In the genomic region with DNA sequence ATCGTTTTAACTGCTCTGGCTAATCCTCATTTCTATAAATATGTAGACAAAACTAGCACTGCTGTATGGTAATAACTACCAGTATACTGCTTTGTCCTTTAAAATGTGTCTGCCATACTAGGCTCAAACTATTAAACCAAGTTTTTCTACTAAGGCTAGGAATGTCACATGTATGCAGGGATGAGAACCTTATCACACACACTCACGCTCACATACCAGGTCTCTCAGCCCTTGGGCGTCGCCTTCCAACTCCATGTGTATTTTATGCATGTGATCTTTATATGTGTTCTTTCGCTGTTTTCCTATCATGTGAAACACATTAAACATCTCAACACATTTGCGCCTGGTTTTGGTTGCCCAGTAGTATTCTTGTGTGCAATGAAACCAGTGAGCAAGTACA, we compare ENCODE assay signal across 13 cellular contexts. TPM values are rescaled to one million over a fixed set of nuclear protein-coding genes. Genes with fewer than 3 reads are reported as not detected.
DNase-seq lines count a peak whose midpoint lies in the region; ATAC-seq and TF ChIP-seq lines count a peak whose summit lies in the region.
"Had no signal": no experiment of that assay in that cellular context is flagged by ENCODE, and none has a peak within 500 bp of the region (broad histone marks: within the 10 kb centered on the region; RNA-seq: fewer than 3 reads in every experiment).

No MANE protein-coding gene starts in this region.

- H3K4me1 ChIP-seq in BLaER1: peaks cover 40% of the 10 kb centered on the region
- peaks cover 100% of the 10 kb centered on the region for H3K4me1 ChIP-seq in Karpas-422 (ENCODE audit: low read length)
- peaks cover 2% of the 10 kb centered on the region for H3K4me1 ChIP-seq in ovary (ENCODE audit: insufficient read depth)
- H3K4me1 ChIP-seq in breast epithelium: no peaks in the 10 kb centered on the region

- H3K4me3 Mint-ChIP-seq in naive B cell: no peak overlapping the region
- no peak overlapping the region for H3K4me3 Mint-ChIP-seq in activated CD8-positive, alpha-beta T cell treated with anti-CD3 and anti-CD28 coated beads, Interleukin-2, amount 10 ng/mL, durations not matched to agents 7 days and 5 days

- H3K27ac ChIP-seq in BLaER1: no peak overlapping the region
- peak overlapping the region; percentile 98 for H3K27ac ChIP-seq in Karpas-422 (ENCODE audit: low read length)
- peak overlapping the region; percentile 87 for H3K27ac ChIP-seq in brain microvascular endothelial cell
- H3K27ac ChIP-seq in ovary: no peak overlapping the region
- H3K27ac ChIP-seq in breast epithelium: no peak overlapping the region

- no peaks in the 10 kb centered on the region for H3K27me3 Mint-ChIP-seq in naive B cell
- no peaks in the 10 kb centered on the region for H3K27me3 Mint-ChIP-seq in activated CD8-positive, alpha-beta T cell treated with anti-CD3 and anti-CD28 coated beads, Interleukin-2, amount 10 ng/mL, durations not matched to agents 7 days and 5 days (ENCODE audit: low read depth)

- in situ Hi-C loops in brain microvascular endothelial cell (cut with HindIII; ENCODE audit: low pct_ligation_motif_present, low sequenced_read_pairs): no loop called here

- H3K4me3 ChIP-seq in BLaER1 (no peak overlapping the region), Karpas-422 (ENCODE audit: low read length) (peak overlapping the region; percentile 45), brain microvascular endothelial cell (ENCODE audit: low read depth, low read length) (no peak overlapping the region), ovary (no peak overlapping the region), breast epithelium (no peak overlapping the region)
- H3K4me3 ChIP-seq: A549 had no signal

- H3K4me1 Mint-ChIP-seq in naive B cell: peaks cover 42 to 43% (median 42%) of the 10 kb centered on the region in 3 donors
- peaks cover 22% of the 10 kb centered on the region for H3K4me1 Mint-ChIP-seq in activated CD8-positive, alpha-beta T cell treated with anti-CD3 and anti-CD28 coated beads, Interleukin-2, amount 10 ng/mL, durations not matched to agents 7 days and 5 days (ENCODE audit: low read depth)

- H3K9me3 ChIP-seq in BLaER1: peaks cover 29% of the 10 kb centered on the region
- no peaks in the 10 kb centered on the region for H3K9me3 ChIP-seq in Karpas-422 (ENCODE audit: low read length)
- H3K9me3 ChIP-seq in ovary: peaks cover 0 to 3% of the 10 kb centered on the region in 2 donors
- peaks cover 0 to 9% of the 10 kb centered on the region in 2 donors for H3K9me3 ChIP-seq in breast epithelium

- intact Hi-C loops in ovary (cut with DNase I): no loop called here
- intact Hi-C loops in breast epithelium (cut with DNase I; ENCODE audit: low total_unique reads): no loop called here

- H3K9me3 Mint-ChIP-seq in naive B cell: peaks cover 6 to 21% (median 16%) of the 10 kb centered on the region in 7 donors
- peaks cover 13% of the 10 kb centered on the region for H3K9me3 Mint-ChIP-seq in activated CD8-positive, alpha-beta T cell treated with anti-CD3 and anti-CD28 coated beads, Interleukin-2, amount 10 ng/mL, durations not matched to agents 7 days and 5 days (ENCODE audit: insufficient read depth)

- no peak for TF ChIP-seq CTCF in brain microvascular endothelial cell (IDR thresholded peaks at IDR 0.05; ENCODE audit: low read depth, low read length, missing control alignments)
- TF ChIP-seq CTCF in ovary (IDR thresholded peaks at IDR 0.05): no peak
- no peak for TF ChIP-seq CTCF in breast epithelium (IDR thresholded peaks at IDR 0.05)

- CTCF ChIA-PET in activated CD8-positive, alpha-beta T cell treated with anti-CD3 and anti-CD28 coated beads, Interleukin-2, amount 10 ng/mL, durations not matched to agents 7 days and 5 days (lab: Charles Lee): no interaction called here

- peaks cover 7% of the 10 kb centered on the region; the same call in 1 of the 2 replicates for H3K36me3 ChIP-seq in BLaER1
- H3K36me3 ChIP-seq in Karpas-422 (ENCODE audit: insufficient read depth, low read length): peaks cover 23% of the 10 kb centered on the region
- H3K36me3 ChIP-seq in brain microvascular endothelial cell (replicated peaks): no peaks in the 10 kb centered on the region
- no peaks in the 10 kb centered on the region for H3K36me3 ChIP-seq in ovary
- H3K36me3 ChIP-seq in breast epithelium: no peaks in the 10 kb centered on the region

- no peak overlapping the region for H2AFZ ChIP-seq in Karpas-422 (ENCODE audit: low read length)

- ATAC-seq in naive B cell (ENCODE audit: low read depth in 2 of 2): no peak
- no peak for ATAC-seq in activated CD8-positive, alpha-beta T cell treated with anti-CD3 and anti-CD28 coated beads, Interleukin-2, amount 10 ng/mL, durations not matched to agents 7 days and 5 days
- no peak for ATAC-seq in HG02588 (IDR thresholded peaks at IDR 0.05; ENCODE audit: unreplicated experiment)
- ATAC-seq: A549 had no signal

- TF ChIP-seq POLR2A in ovary (IDR thresholded peaks at IDR 0.05) (no peak), breast epithelium (IDR thresholded peaks at IDR 0.05) (no peak)

- no peaks in the 10 kb centered on the region for H3K27me3 ChIP-seq in BLaER1
- H3K27me3 ChIP-seq in Karpas-422 (ENCODE audit: low read length): no peaks in the 10 kb centered on the region
- no peaks in the 10 kb centered on the region for H3K27me3 ChIP-seq in brain microvascular endothelial cell (replicated peaks)
- no peaks in the 10 kb centered on the region for H3K27me3 ChIP-seq in ovary
- H3K27me3 ChIP-seq in breast epithelium: no peaks in the 10 kb centered on the region

- peaks cover 96% of the 10 kb centered on the region for H3K79me2 ChIP-seq in Karpas-422 (ENCODE audit: low read length)

- POLR2A ChIA-PET in activated CD8-positive, alpha-beta T cell treated with anti-CD3 and anti-CD28 coated beads, Interleukin-2, amount 10 ng/mL, durations not matched to agents 7 days and 5 days (lab: Charles Lee): no interaction called here

- 79 to 87% (median 80%) methylated on average over 6 of the region's 6 CpGs for WGBS in ovary, 3 donors

- no peaks in the 10 kb centered on the region for H3K9me2 ChIP-seq in Karpas-422 (replicated peaks; ENCODE audit: insufficient read depth, low read length)

- H3K9ac ChIP-seq in BLaER1 (no peak overlapping the region), Karpas-422 (ENCODE audit: low read length) (peak overlapping the region; percentile 62)

- H3K36me3 Mint-ChIP-seq in naive B cell: peaks cover 16 to 17% of the 10 kb centered on the region in 2 donors
- peaks cover 23% of the 10 kb centered on the region for H3K36me3 Mint-ChIP-seq in activated CD8-positive, alpha-beta T cell treated with anti-CD3 and anti-CD28 coated beads, Interleukin-2, amount 10 ng/mL, durations not matched to agents 7 days and 5 days (ENCODE audit: low read depth)

- H3K27ac Mint-ChIP-seq in naive B cell: peak overlapping the region in 4 of 6 donors; percentile 8 to 71 (median 40)
- H3K27ac Mint-ChIP-seq in activated CD8-positive, alpha-beta T cell treated with anti-CD3 and anti-CD28 coated beads, Interleukin-2, amount 10 ng/mL, durations not matched to agents 7 days and 5 days: no peak overlapping the region

- DNase-seq in Karpas-422: no peak
- DNase-seq in brain microvascular endothelial cell: no peak
- no peak for DNase-seq in naive B cell
- DNase-seq in ovary: no peak
- DNase-seq in activated CD8-positive, alpha-beta T cell treated with anti-CD3 and anti-CD28 coated beads, Interleukin-2, amount 10 ng/mL, durations not matched to agents 7 days and 5 days: no peak
- no peak for DNase-seq in breast epithelium (ENCODE audit: low spot score in 2 of 2)
- DNase-seq: COR-L47, NCI-H187, NCI-H69, SHP77 had no signal

- H4K20me1 ChIP-seq in BLaER1 (peaks cover 34% of the 10 kb centered on the region), Karpas-422 (ENCODE audit: insufficient read depth, low read depth, low read length) (0 out of 2 replicates have a peak, but pooled peaks cover 3% of the 10 kb centered on the region)

- TF ChIP-seq EP300 in ovary (IDR thresholded peaks at IDR 0.05): no peak

- H3K4me2 ChIP-seq in BLaER1 (peak overlapping the region; percentile 82), Karpas-422 (ENCODE audit: low read depth, low read length, poor library complexity, severe bottlenecking) (peak overlapping the region; percentile 85)

RNA-seq across cellular contexts. Expression of a gene that starts 32.6 kb away (rescaled TPM):
- total RNA-seq in Karpas-422 (2014; rRNA removed; shearing (Covaris generic); ENCODE audit: low replicate concordance): 133 and 179 TPM in 2 replicates
- polyA plus RNA-seq in naive B cell (ENCODE audit: low read depth in 6 of 6) (10 to 100 TPM in 4 of 6 donors, 1 to 10 TPM in 2; 8.6 to 17.5 (median 12.7) TPM), ovary (10 to 100 TPM; 27.3 to 88.4 TPM)
- total RNA-seq in ovary (10 to 100 TPM; 37.6 to 63.9 (median 53.0) TPM), breast epithelium (10 to 100 TPM; 59.4 to 76.4 (median 76.2) TPM)
- total RNA-seq in activated CD8-positive, alpha-beta T cell treated with anti-CD3 and anti-CD28 coated beads, Interleukin-2, amount 10 ng/mL, durations not matched to agents 7 days and 5 days: 10 to 100 TPM; 45.5 to 52.7 TPM

Comparison
In these comparisons a context has a peak if more than half of its experiments do, and no peak if none do; other contexts are left out.
1. H3K27ac ChIP-seq: peak in Karpas-422 (single experiment) and brain microvascular endothelial cell (single experiment); none in BLaER1 (single experiment), ovary (0 of 2) and breast epithelium (0 of 2).